Comparison of ENCODE assay signal across 17 cellular contexts in genomic region chr2:207828361-207829057, GRCh38. TPM values are rescaled to one million over a fixed set of nuclear protein-coding genes. Genes with fewer than 3 reads are reported as not detected.
A peak's percentile ranks its signal among the peaks of the same experiment; 100 is the strongest.
DNase-seq lines count a peak whose midpoint lies in the region; ATAC-seq, FAIRE-seq and TF ChIP-seq lines count a peak whose summit lies in the region.
"Had no signal": no experiment of that assay in that cellular context is flagged by ENCODE, and none has a peak within 500 bp of the region (broad histone marks: within the 10 kb centered on the region; RNA-seq: fewer than 3 reads in every experiment).

No MANE protein-coding gene starts in this region.

- in situ Hi-C loops in Panc1 (cut with HindIII; ENCODE audit: low pct_unique_long_range_greater_than_20kb, low sequenced_read_pairs), result no loop called here

- H3K9ac ChIP-seq in endodermal cell (ENCODE audit: extremely low read depth, low read length, poor library complexity, severe bottlenecking), result no peak overlapping the region

- H3K27ac ChIP-seq in Panc1 (ENCODE audit: low read length) (peak overlapping the region; percentile 40; the same call in 1 of the 2 replicates), endodermal cell (ENCODE audit: low read depth, low read length) (no peak overlapping the region), pancreas (peak overlapping the region; percentile 22 to 92 (median 72)), gastroesophageal sphincter (no peak overlapping the region)
- H3K27ac ChIP-seq: gastrocnemius medialis, thoracic aorta, WERI-Rb-1 had no signal

- no peak overlapping the region for H3K4me3 Mint-ChIP-seq in endodermal cell
- no peak overlapping the region for H3K4me3 Mint-ChIP-seq in activated T-cell treated with anti-CD3 and anti-CD28 coated beads, Interleukin-2, amount 50 U/mL, for 72 hours
- H3K4me3 Mint-ChIP-seq: activated T-cell treated with anti-CD3 and anti-CD28 coated beads, Interleukin-2, amount 50 U/mL, for 4 hours; CD14-positive monocyte had no signal

- H3K27ac Mint-ChIP-seq in endodermal cell, result peak overlapping the region; percentile 62
- H3K27ac Mint-ChIP-seq in activated T-cell treated with anti-CD3 and anti-CD28 coated beads, Interleukin-2, amount 50 U/mL, for 72 hours, result no peak overlapping the region

- ATAC-seq in Panc1 (peak; percentile 58), pancreas (peak; percentile 87 to 92 (median 88)), gastroesophageal sphincter (no peak)
- ATAC-seq in activated T-cell treated with anti-CD3 and anti-CD28 coated beads, Interleukin-2, amount 50 U/mL, for 72 hours (replicated peaks in 1 of 2), result no peak
- ATAC-seq: activated T-cell treated with anti-CD3 and anti-CD28 coated beads, Interleukin-2, amount 50 U/mL, for 4 hours; left ventricle myocardium superior had no signal

- no peak for TF ChIP-seq CTCF in Panc1 (IDR thresholded peaks at IDR 0.05)
- TF ChIP-seq CTCF in endodermal cell (conservative IDR thresholded peaks at IDR 0.05), result no peak
- no peak for TF ChIP-seq CTCF in pancreas (IDR thresholded peaks at IDR 0.05)
- no peak for TF ChIP-seq CTCF in gastroesophageal sphincter (IDR thresholded peaks at IDR 0.05)

- no peak for TF ChIP-seq POLR2A in gastroesophageal sphincter (IDR thresholded peaks at IDR 0.05)

- no peak for TF ChIP-seq EP300 in gastroesophageal sphincter (IDR thresholded peaks at IDR 0.05)

- CTCF ChIA-PET in Panc1 (lab: Charles Lee), result interaction anchor here (0.7 kb wide), 1 partner anchor 37 kb away, joined by 4 read pairs; no protein-coding TSS in a partner anchor

- intact Hi-C loops in Panc1 (cut with micrococcal nuclease; ENCODE audit: unreplicated experiment) (no loop called here), pancreas (cut with DNase I) (no loop called here)

- H3K4me1 ChIP-seq in Panc1 (ENCODE audit: control insufficient read depth, insufficient read depth, low read length), result peaks cover 19% of the 10 kb centered on the region
- H3K4me1 ChIP-seq in endodermal cell (ENCODE audit: control insufficient read depth, insufficient read depth, low read length), result peaks cover 3% of the 10 kb centered on the region
- H3K4me1 ChIP-seq in pancreas, result peaks cover 0 to 28% (median 27%) of the 10 kb centered on the region in 3 donors
- H3K4me1 ChIP-seq in gastroesophageal sphincter, result peaks cover 2 to 36% (median 17%) of the 10 kb centered on the region in 3 donors

- H3K9me3 ChIP-seq in Panc1 (ENCODE audit: control insufficient read depth, insufficient read depth, low read depth, low read length) (no peaks in the 10 kb centered on the region), endodermal cell (ENCODE audit: control insufficient read depth, low read length) (no peaks in the 10 kb centered on the region), pancreas (no peaks in the 10 kb centered on the region), gastroesophageal sphincter (no peaks in the 10 kb centered on the region)
- H3K9me3 ChIP-seq: gastrocnemius medialis, thoracic aorta had no signal

- no peaks in the 10 kb centered on the region for H3K27me3 Mint-ChIP-seq in endodermal cell (ENCODE audit: insufficient read depth)
- H3K27me3 Mint-ChIP-seq in activated T-cell treated with anti-CD3 and anti-CD28 coated beads, Interleukin-2, amount 50 U/mL, for 72 hours (ENCODE audit: low read depth), result no peaks in the 10 kb centered on the region

- H3K27me3 ChIP-seq in Panc1 (ENCODE audit: control insufficient read depth, insufficient read depth, low read length) (no peaks in the 10 kb centered on the region), endodermal cell (ENCODE audit: control insufficient read depth, insufficient read depth, low read length, poor library complexity, severe bottlenecking) (no peaks in the 10 kb centered on the region), pancreas (no peaks in the 10 kb centered on the region), gastroesophageal sphincter (no peaks in the 10 kb centered on the region)
- H3K27me3 ChIP-seq: gastrocnemius medialis had no signal

- no peaks in the 10 kb centered on the region for H3K36me3 ChIP-seq in Panc1 (ENCODE audit: control insufficient read depth, insufficient read depth, low read length)
- peaks cover 17% of the 10 kb centered on the region for H3K36me3 ChIP-seq in endodermal cell (ENCODE audit: control insufficient read depth, insufficient read depth, low read length)
- no peaks in the 10 kb centered on the region for H3K36me3 ChIP-seq in pancreas
- peaks cover 0 to 14% of the 10 kb centered on the region in 2 donors for H3K36me3 ChIP-seq in gastroesophageal sphincter
- H3K36me3 ChIP-seq: thoracic aorta, WERI-Rb-1 had no signal

- peaks cover 50% of the 10 kb centered on the region for H3K4me1 Mint-ChIP-seq in endodermal cell
- H3K4me1 Mint-ChIP-seq in activated T-cell treated with anti-CD3 and anti-CD28 coated beads, Interleukin-2, amount 50 U/mL, for 72 hours (ENCODE audit: low read depth), result peaks cover 30% of the 10 kb centered on the region
- H3K4me1 Mint-ChIP-seq: CD14-positive monocyte had no signal

- no peak for FAIRE-seq in pancreas (lab: Jason Lieb, UNC)

- BruUV-seq in Panc1 (replicated peaks; lab: Mats Ljungman, UMichigan), result no TSS peak

- DNase-seq in DMS53 treated with DMSO at 0.1 percent for 48 hours (lab: John Stamatoyannopoulos, UW; ENCODE audit: unreplicated experiment), result peak; percentile 62
- no peak for DNase-seq in Panc1 (ENCODE audit: low read depth, low spot score)
- no peak for DNase-seq in endodermal cell
- peak in 4 of 6 donors; percentile 53 to 73 (median 66) for DNase-seq in pancreas
- no peak for DNase-seq in NCI-H146 (lab: John Stamatoyannopoulos, UW)
- no peak for DNase-seq in HUDEP-2 (lab: John Stamatoyannopoulos, UW; ENCODE audit: unreplicated experiment in 76 of 76)
- no peak for DNase-seq in activated T-cell treated with anti-CD3 and anti-CD28 coated beads, Interleukin-2, amount 50 U/mL, for 72 hours
- DNase-seq: activated T-cell treated with anti-CD3 and anti-CD28 coated beads, Interleukin-2, amount 50 U/mL, for 4 hours; gastrocnemius medialis; KG1; left ventricle myocardium superior; NCI-H2107; posterior cingulate gyrus; WERI-Rb-1 had no signal

- H3K36me3 Mint-ChIP-seq in endodermal cell (ENCODE audit: low read depth), result peaks cover 28% of the 10 kb centered on the region
- no peaks in the 10 kb centered on the region for H3K36me3 Mint-ChIP-seq in activated T-cell treated with anti-CD3 and anti-CD28 coated beads, Interleukin-2, amount 50 U/mL, for 72 hours (ENCODE audit: insufficient read depth in 2 of 2)

- H3K4me3 ChIP-seq in Panc1 (ENCODE audit: low read depth in 2 of 2, low read length in 2 of 2), result peak overlapping the region in 1 of 2 experiments; percentile 4; a peak in 1 of 4 replicates
- no peak overlapping the region for H3K4me3 ChIP-seq in endodermal cell (ENCODE audit: low read length)
- no peak overlapping the region for H3K4me3 ChIP-seq in pancreas
- no peak overlapping the region for H3K4me3 ChIP-seq in gastroesophageal sphincter
- H3K4me3 ChIP-seq: gastrocnemius medialis, thoracic aorta had no signal

- no peaks in the 10 kb centered on the region for H3K9me3 Mint-ChIP-seq in endodermal cell
- H3K9me3 Mint-ChIP-seq in activated T-cell treated with anti-CD3 and anti-CD28 coated beads, Interleukin-2, amount 50 U/mL, for 72 hours, result no peaks in the 10 kb centered on the region
- H3K9me3 Mint-ChIP-seq: activated T-cell treated with anti-CD3 and anti-CD28 coated beads, Interleukin-2, amount 50 U/mL, for 4 hours; CD14-positive monocyte had no signal

- POLR2A ChIA-PET in Panc1 (lab: Charles Lee), result no interaction called here

- WGBS in endodermal cell (ENCODE audit: insufficient coverage in 1 of 2, insufficient read length in 1 of 2), 2 experiments, result 90 to 94% methylated on average over 12 of the region's 12 CpGs
- WGBS in pancreas, 2 donors, result 27 to 35% methylated on average over 12 of the region's 12 CpGs
- 87 to 93% methylated on average over 8 to 9 of the region's 12 CpGs for WGBS in gastroesophageal sphincter (ENCODE audit: low coverage in 1 of 2), 2 donors

RNA-seq across cellular contexts. Expression of gene FZD5, which starts 58.8 kb away (rescaled TPM):
- total RNA-seq in Panc1 (2021; ENCODE audit: unreplicated experiment) (9.4 TPM), endodermal cell (1,000 to 10,000 TPM; 1,055 to 1,188 TPM), pancreas (10 to 100 TPM; 13.7 to 23.0 (median 15.7) TPM), gastroesophageal sphincter (10 to 100 TPM in 3 of 4 donors, 1 to 10 TPM in 1; 8.5 to 25.4 (median 15.5) TPM)
- 3.9 TPM for polyA plus RNA-seq in Panc1 (2012; ENCODE audit: insufficient read length)
- polyA plus RNA-seq in endodermal cell (2013, experiment 1 of 2), result 95.5 TPM
- 122 TPM for polyA plus RNA-seq in endodermal cell (2013, experiment 2 of 2)
- 1 to 10 TPM; 5.3 to 7.2 TPM for polyA plus RNA-seq in pancreas
- total RNA-seq in activated T-cell treated with anti-CD3 and anti-CD28 coated beads, Interleukin-2, amount 50 U/mL, for 72 hours, result under 1 TPM; 0.65 to 0.70 TPM

Comparison
In these comparisons a context has a peak if more than half of its experiments do, and no peak if none do; other contexts are left out.
1. DNase-seq: peak in DMS53 treated with DMSO at 0.1 percent for 48 hours (single experiment) and pancreas (4 of 6); none in Panc1 (single experiment), endodermal cell (single experiment), NCI-H146 (single experiment), HUDEP-2 (0 of 76) and activated T-cell treated with anti-CD3 and anti-CD28 coated beads, Interleukin-2, amount 50 U/mL, for 72 hours (0 of 2).
2. ATAC-seq: peak in Panc1 (single experiment) and pancreas (4 of 4); none in gastroesophageal sphincter (single experiment) and activated T-cell treated with anti-CD3 and anti-CD28 coated beads, Interleukin-2, amount 50 U/mL, for 72 hours (0 of 2).
3. H3K27ac ChIP-seq: peak in Panc1 (single experiment) and pancreas (4 of 4); none in endodermal cell (single experiment) and gastroesophageal sphincter (0 of 4).
4. RNA of gene FZD5, which starts 58.8 kb away (total RNA-seq): 1,055 to 1,188 TPM in endodermal cell; 13.7 to 23.0 TPM in pancreas, 8.5 to 25.4 TPM in gastroesophageal sphincter, 9.4 TPM in Panc1 (single experiment) and 0.65 to 0.70 TPM in activated T-cell treated with anti-CD3 and anti-CD28 coated beads, Interleukin-2, amount 50 U/mL, for 72 hours; every median in the first group is over 10 times any median in the second.